Comparison of ENCODE assay signal across 26 cellular contexts in genomic region chr17:13421581-13421980, GRCh38.
A peak's percentile ranks its signal among the peaks of the same experiment; 100 is the strongest.
DNase-seq lines count a peak whose midpoint lies in the region; ATAC-seq and TF ChIP-seq lines count a peak whose summit lies in the region.
"Had no signal": no experiment of that assay in that cellular context is flagged by ENCODE, and none has a peak within 500 bp of the region (broad histone marks: within the 10 kb centered on the region; RNA-seq: fewer than 3 reads in every experiment).

No MANE protein-coding gene starts in this region.

- no peak for TF ChIP-seq CTCF in fibroblast of mammary gland (conservative IDR thresholded peaks at IDR 0.05; ENCODE audit: control insufficient read depth, insufficient read depth, low read depth, low read length)

- ATAC-seq in stimulated activated naive CD8-positive, alpha-beta T cell treated with anti-CD3 and anti-CD28 coated beads, Interleukin-15, amount 100 ng/mL, for 72 hours: no peak
- ATAC-seq: activated CD4-positive, alpha-beta T cell treated with anti-CD3 and anti-CD28 coated beads for 36 hours; activated CD8-positive, alpha-beta T cell treated with anti-CD3 and anti-CD28 coated beads for 36 hours; K562; Panc1 had no signal

- H3K4me1 Mint-ChIP-seq in stimulated activated naive CD8-positive, alpha-beta T cell treated with anti-CD3 and anti-CD28 coated beads, Interleukin-15, amount 100 ng/mL, for 72 hours: no peaks in the 10 kb centered on the region
- H3K4me1 Mint-ChIP-seq: activated CD4-positive, alpha-beta T cell treated with anti-CD3 and anti-CD28 coated beads for 36 hours; activated naive CD4-positive, alpha-beta T cell treated with anti-CD3 and anti-CD28 coated beads, Interleukin-2, amount 10 ng/mL, durations not matched to agents 7 days and 5 days had no signal

- H3K27me3 Mint-ChIP-seq in stimulated activated naive CD8-positive, alpha-beta T cell treated with anti-CD3 and anti-CD28 coated beads, Interleukin-15, amount 100 ng/mL, for 72 hours: peaks cover 39% of the 10 kb centered on the region
- H3K27me3 Mint-ChIP-seq: activated naive CD4-positive, alpha-beta T cell treated with anti-CD3 and anti-CD28 coated beads, Interleukin-2, amount 10 ng/mL, durations not matched to agents 7 days and 5 days had no signal

- no peak overlapping the region for H3K4me3 Mint-ChIP-seq in stimulated activated naive CD8-positive, alpha-beta T cell treated with anti-CD3 and anti-CD28 coated beads, Interleukin-15, amount 100 ng/mL, for 72 hours
- H3K4me3 Mint-ChIP-seq: activated CD4-positive, alpha-beta T cell treated with anti-CD3 and anti-CD28 coated beads for 36 hours; activated CD8-positive, alpha-beta T cell treated with anti-CD3 and anti-CD28 coated beads for 36 hours; activated naive CD4-positive, alpha-beta T cell treated with anti-CD3 and anti-CD28 coated beads, Interleukin-2, amount 10 ng/mL, durations not matched to agents 7 days and 5 days; nephron progenitor cell had no signal

- H3K4me3 ChIP-seq in fibroblast of mammary gland (ENCODE audit: control insufficient read depth, low read depth, low read length) (no peak overlapping the region), skeletal muscle cell (ENCODE audit: low read depth, low read length) (no peak overlapping the region)
- H3K4me3 ChIP-seq: adrenal gland, body of pancreas, dorsolateral prefrontal cortex, K562, lower lobe of right lung, smooth muscle cell, stomach, tibial artery had no signal

- H3K9me3 Mint-ChIP-seq in stimulated activated naive CD8-positive, alpha-beta T cell treated with anti-CD3 and anti-CD28 coated beads, Interleukin-15, amount 100 ng/mL, for 72 hours: no peaks in the 10 kb centered on the region
- H3K9me3 Mint-ChIP-seq: activated CD8-positive, alpha-beta T cell treated with anti-CD3 and anti-CD28 coated beads for 36 hours; activated naive CD4-positive, alpha-beta T cell treated with anti-CD3 and anti-CD28 coated beads, Interleukin-2, amount 10 ng/mL, durations not matched to agents 7 days and 5 days; nephron progenitor cell had no signal

- H3K27ac Mint-ChIP-seq in stimulated activated naive CD8-positive, alpha-beta T cell treated with anti-CD3 and anti-CD28 coated beads, Interleukin-15, amount 100 ng/mL, for 72 hours: no peak overlapping the region
- H3K27ac Mint-ChIP-seq: activated CD4-positive, alpha-beta T cell treated with anti-CD3 and anti-CD28 coated beads for 36 hours; activated CD8-positive, alpha-beta T cell treated with anti-CD3 and anti-CD28 coated beads for 36 hours; activated naive CD4-positive, alpha-beta T cell treated with anti-CD3 and anti-CD28 coated beads, Interleukin-2, amount 10 ng/mL, durations not matched to agents 7 days and 5 days; nephron progenitor cell had no signal

- DNase-seq in ELR (ENCODE audit: low read depth): peak; percentile 25
- DNase-seq in RPMI7951 (ENCODE audit: low read depth): peak; percentile 62
- DNase-seq in fibroblast of mammary gland (ENCODE audit: low read depth): peak; percentile 71
- peak; percentile 29 for DNase-seq in skeletal muscle cell (ENCODE audit: low read depth)
- DNase-seq in stimulated activated CD4-positive, alpha-beta T cell treated with anti-CD3 and anti-CD28 coated beads, Interleukin-2, amount 100 ng/mL, for 24 hours: no peak
- no peak for DNase-seq in stimulated activated naive CD8-positive, alpha-beta T cell treated with anti-CD3 and anti-CD28 coated beads, Interleukin-15, amount 100 ng/mL, for 72 hours
- no peak for DNase-seq in superior temporal gyrus (ENCODE audit: extremely low spot score)
- DNase-seq: activated CD4-positive, alpha-beta T cell treated with anti-CD3 and anti-CD28 coated beads for 36 hours; activated CD8-positive, alpha-beta memory T cell treated with anti-CD3 and anti-CD28 coated beads, Interleukin-2, amount 50 U/mL, for 48 hours; activated CD8-positive, alpha-beta T cell treated with anti-CD3 and anti-CD28 coated beads for 36 hours; activated naive CD4-positive, alpha-beta T cell treated with anti-CD3 and anti-CD28 coated beads, Interleukin-2, amount 10 ng/mL, durations not matched to agents 7 days and 5 days; adrenal gland; body of pancreas; cerebellar nuclear complex; dorsolateral prefrontal cortex; lower lobe of right lung; NCI-H2081; nephron progenitor cell; retina; stimulated activated CD4-positive, alpha-beta T cell treated with anti-CD3 and anti-CD28 coated beads, Interleukin-1b, Interleukin-23, amount 100 ng/mL, for 48 hours; stomach; SW 1271; tibial artery had no signal

Comparison
In these comparisons a context has a peak if more than half of its experiments do, and no peak if none do; other contexts are left out.
1. DNase-seq: peak in ELR (single experiment), RPMI7951 (single experiment), fibroblast of mammary gland (single experiment) and skeletal muscle cell (single experiment); none in stimulated activated CD4-positive, alpha-beta T cell treated with anti-CD3 and anti-CD28 coated beads, Interleukin-2, amount 100 ng/mL, for 24 hours (0 of 2), stimulated activated naive CD8-positive, alpha-beta T cell treated with anti-CD3 and anti-CD28 coated beads, Interleukin-15, amount 100 ng/mL, for 72 hours (0 of 2) and superior temporal gyrus (single experiment).